Comparison of ENCODE assay signal across 8 cellular contexts in the genomic region with DNA sequence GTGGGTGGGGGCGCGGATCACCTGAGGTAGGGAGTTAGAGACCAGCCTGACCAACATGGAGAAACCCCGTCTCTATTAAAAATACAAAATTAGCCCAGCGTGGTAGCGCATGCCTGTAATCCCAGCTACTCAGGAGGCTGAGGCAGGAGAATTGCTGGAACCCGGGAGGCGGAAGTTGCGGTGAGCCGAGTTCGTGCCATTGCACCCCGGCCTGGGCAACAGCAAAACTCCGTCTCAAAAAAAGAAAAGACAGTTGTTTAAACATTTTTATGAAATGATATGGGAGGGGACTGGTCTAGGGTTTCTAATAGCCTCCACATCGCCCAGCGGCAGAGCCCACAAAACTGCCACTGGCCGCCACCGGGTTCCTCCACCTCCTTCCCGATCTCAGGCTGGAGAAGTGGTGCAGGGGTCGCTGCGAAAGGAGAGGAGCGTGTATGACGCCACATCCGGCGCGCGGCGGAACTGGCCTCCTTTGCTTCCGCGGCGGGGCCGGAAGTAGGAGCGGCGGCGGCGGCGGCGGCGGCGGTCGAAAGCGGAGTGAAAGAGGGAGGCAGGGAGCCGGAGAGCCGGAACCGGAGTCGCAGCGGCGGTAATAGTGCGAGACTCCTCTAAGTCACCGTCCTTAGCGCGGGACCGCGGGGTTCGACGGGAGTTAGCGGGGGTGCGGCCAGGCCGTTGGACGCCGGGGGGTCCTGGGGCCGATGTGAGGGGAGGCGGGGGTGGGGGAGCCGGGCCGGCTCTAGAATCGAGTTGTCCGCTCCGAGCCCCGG. TPM values are rescaled to one million over a fixed set of nuclear protein-coding genes. Genes with fewer than 3 reads are reported as not detected.
DNase-seq lines count a peak whose midpoint lies in the region; ATAC-seq lines count a peak whose summit lies in the region.

A gene (plus strand): TSS at position 492 of the 773 bp plus-strand sequence. CDS start 384 bp downstream, outside the sequence.

- peak; percentile 94 for DNase-seq in AG08396 (ENCODE audit: low spot score)
- DNase-seq in GM19238 (ENCODE audit: insufficient read length, low spot score): peak; percentile 97
- peak; percentile 26 for DNase-seq in NK-92 (lab: John Stamatoyannopoulos, UW; ENCODE audit: unreplicated experiment)
- peak; percentile 66 to 86 for DNase-seq in activated CD8-positive, alpha-beta memory T cell treated with anti-CD3 and anti-CD28 coated beads for 1 hour (ENCODE audit: extremely low read depth in 1 of 2, low read depth in 1 of 2)
- peak; percentile 89 for DNase-seq in effector CD4-positive, alpha-beta T cell
- DNase-seq in lung microvascular endothelial cell (ENCODE audit: low read depth in 2 of 2): peak; percentile 92
- DNase-seq in stimulated activated CD4-positive, alpha-beta T cell treated with anti-CD3 and anti-CD28 coated beads, TNF-alpha, amount 100 ng/mL, for 4 hours (ENCODE audit: low read depth in 3 of 3): peak; percentile 72 to 75 (median 74)

- peak; percentile 74 for ATAC-seq in HG03571 (IDR thresholded peaks at IDR 0.05; ENCODE audit: unreplicated experiment)

RNA-seq across cellular contexts. Expression of the gene that starts here (rescaled TPM):
- total RNA-seq in lung microvascular endothelial cell: 174 and 199 TPM in 2 replicates

Comparison
In these comparisons a context has a peak if more than half of its experiments do, and no peak if none do; other contexts are left out.
1. Peak in every context shown above with its lines: DNase-seq and ATAC-seq.
2. DNase-seq: peak in every context shown above with its lines; median percentile 97 in GM19238; 94 in AG08396; 92 in lung microvascular endothelial cell; 89 in effector CD4-positive, alpha-beta T cell; 76 in activated CD8-positive, alpha-beta memory T cell treated with anti-CD3 and anti-CD28 coated beads for 1 hour; 74 in stimulated activated CD4-positive, alpha-beta T cell treated with anti-CD3 and anti-CD28 coated beads, TNF-alpha, amount 100 ng/mL, for 4 hours; 26 in NK-92.